ENCODE assay signal across 8 cellular contexts in genomic region chr1:112704908-112705627, GRCh38. TPM values are rescaled to one million over a fixed set of nuclear protein-coding genes. Genes with fewer than 3 reads are reported as not detected.
DNase-seq lines count a peak whose midpoint lies in the region; ATAC-seq and TF ChIP-seq lines count a peak whose summit lies in the region.

No MANE protein-coding gene starts in this region.

- H3K36me3 ChIP-seq in DOHH2 (ENCODE audit: control insufficient read depth, low read length): no peaks in the 10 kb centered on the region

- H3F3A ChIP-seq in DOHH2 (ENCODE audit: control insufficient read depth, insufficient read depth): 0 out of 2 replicates have a peak, but pooled peaks cover 4% of the 10 kb centered on the region

- peaks cover 7% of the 10 kb centered on the region for H3K27me3 ChIP-seq in DOHH2 (ENCODE audit: control insufficient read depth, low read length)

- DNase-seq in NOMO-1 treated with dmso at 0.1 percent for 144 hours (lab: John Stamatoyannopoulos, UW; ENCODE audit: unreplicated experiment): peak; percentile 77
- DNase-seq in glomerular endothelial cell (ENCODE audit: extremely low read depth, low read depth, low spot score): peak; percentile 78
- peak; percentile 55 for DNase-seq in occipital lobe (lab: John Stamatoyannopoulos, UW)
- no peak for DNase-seq in D341Med (ENCODE audit: low spot score)

- H3K4me1 Mint-ChIP-seq in activated naive CD4-positive, alpha-beta T cell treated with anti-CD3 and anti-CD28 coated beads, Interleukin-2, amount 50 U/mL, for 24 hours: peaks cover 59% of the 10 kb centered on the region

- H4K20me1 ChIP-seq in DOHH2 (ENCODE audit: control insufficient read depth, insufficient read depth, low read depth, low read length): no peaks in the 10 kb centered on the region

- no peaks in the 10 kb centered on the region for H3K9me3 ChIP-seq in DOHH2 (ENCODE audit: control insufficient read depth, insufficient read depth, low read length)

- H3K4me1 ChIP-seq in DOHH2 (ENCODE audit: control insufficient read depth, low read length): peaks cover 50% of the 10 kb centered on the region

- no peaks in the 10 kb centered on the region for H3K9me2 ChIP-seq in DOHH2 (replicated peaks; ENCODE audit: control insufficient read depth, low read length)

- peak overlapping the region; percentile 73 for H3K4me3 Mint-ChIP-seq in activated naive CD4-positive, alpha-beta T cell treated with anti-CD3 and anti-CD28 coated beads, Interleukin-2, amount 50 U/mL, for 24 hours

- H3K4me3 ChIP-seq in DOHH2 (ENCODE audit: low read length): peak overlapping the region; percentile 62

- peaks cover 2% of the 10 kb centered on the region for H3K36me3 Mint-ChIP-seq in activated naive CD4-positive, alpha-beta T cell treated with anti-CD3 and anti-CD28 coated beads, Interleukin-2, amount 50 U/mL, for 24 hours

- TF ChIP-seq CTCF in DOHH2 (IDR thresholded peaks at IDR 0.05; ENCODE audit: low read depth, low read length, poor library complexity, severe bottlenecking): no peak

- ATAC-seq in GM19438 (IDR thresholded peaks at IDR 0.05; ENCODE audit: low read depth, unreplicated experiment): peak; percentile 70
- peak; percentile 56 for ATAC-seq in HG03460 (IDR thresholded peaks at IDR 0.05; ENCODE audit: unreplicated experiment)

- no peaks in the 10 kb centered on the region for H3K27me3 Mint-ChIP-seq in activated naive CD4-positive, alpha-beta T cell treated with anti-CD3 and anti-CD28 coated beads, Interleukin-2, amount 50 U/mL, for 24 hours

- no peaks in the 10 kb centered on the region for H3K9me3 Mint-ChIP-seq in activated naive CD4-positive, alpha-beta T cell treated with anti-CD3 and anti-CD28 coated beads, Interleukin-2, amount 50 U/mL, for 24 hours

- no peaks in the 10 kb centered on the region for H3K79me2 ChIP-seq in DOHH2 (ENCODE audit: control insufficient read depth, low read length)

- H3K27ac ChIP-seq in DOHH2 (ENCODE audit: low read depth, low read length): peak overlapping the region; percentile 56

- peak overlapping the region; percentile 75 for H3K4me2 ChIP-seq in DOHH2 (ENCODE audit: low read length)

- H3K27ac Mint-ChIP-seq in activated naive CD4-positive, alpha-beta T cell treated with anti-CD3 and anti-CD28 coated beads, Interleukin-2, amount 50 U/mL, for 24 hours: peak overlapping the region; percentile 3

RNA-seq across cellular contexts. Expression of gene RHOC, which starts 1.9 kb away (rescaled TPM):
- total RNA-seq in glomerular endothelial cell (891 and 1,113 TPM in 2 replicates), occipital lobe (37.6 TPM)

RNA-seq across cellular contexts. Expression of gene PPM1J, which starts 10.1 kb away (rescaled TPM):
- total RNA-seq in glomerular endothelial cell (1.6 and 2.2 TPM in 2 replicates), occipital lobe (4.4 TPM)

RNA-seq across cellular contexts. Expression of gene MOV10, which starts 30.6 kb away (rescaled TPM):
- 56.0 and 97.3 TPM in 2 replicates for total RNA-seq in glomerular endothelial cell
- total RNA-seq in occipital lobe: 3.7 TPM

Comparison
In these comparisons a context has a peak if more than half of its experiments do, and no peak if none do; other contexts are left out.
1. RNA of gene RHOC, which starts 1.9 kb away (total RNA-seq): 891 to 1,113 TPM in glomerular endothelial cell; 37.6 TPM in occipital lobe (single experiment); every median in the first group is over 10 times any median in the second.
2. RNA of gene MOV10, which starts 30.6 kb away (total RNA-seq): 56.0 to 97.3 TPM in glomerular endothelial cell; 3.7 TPM in occipital lobe (single experiment); every median in the first group is over 10 times any median in the second.